Comparison of ENCODE assay signal across 8 cellular contexts in the genomic region with DNA sequence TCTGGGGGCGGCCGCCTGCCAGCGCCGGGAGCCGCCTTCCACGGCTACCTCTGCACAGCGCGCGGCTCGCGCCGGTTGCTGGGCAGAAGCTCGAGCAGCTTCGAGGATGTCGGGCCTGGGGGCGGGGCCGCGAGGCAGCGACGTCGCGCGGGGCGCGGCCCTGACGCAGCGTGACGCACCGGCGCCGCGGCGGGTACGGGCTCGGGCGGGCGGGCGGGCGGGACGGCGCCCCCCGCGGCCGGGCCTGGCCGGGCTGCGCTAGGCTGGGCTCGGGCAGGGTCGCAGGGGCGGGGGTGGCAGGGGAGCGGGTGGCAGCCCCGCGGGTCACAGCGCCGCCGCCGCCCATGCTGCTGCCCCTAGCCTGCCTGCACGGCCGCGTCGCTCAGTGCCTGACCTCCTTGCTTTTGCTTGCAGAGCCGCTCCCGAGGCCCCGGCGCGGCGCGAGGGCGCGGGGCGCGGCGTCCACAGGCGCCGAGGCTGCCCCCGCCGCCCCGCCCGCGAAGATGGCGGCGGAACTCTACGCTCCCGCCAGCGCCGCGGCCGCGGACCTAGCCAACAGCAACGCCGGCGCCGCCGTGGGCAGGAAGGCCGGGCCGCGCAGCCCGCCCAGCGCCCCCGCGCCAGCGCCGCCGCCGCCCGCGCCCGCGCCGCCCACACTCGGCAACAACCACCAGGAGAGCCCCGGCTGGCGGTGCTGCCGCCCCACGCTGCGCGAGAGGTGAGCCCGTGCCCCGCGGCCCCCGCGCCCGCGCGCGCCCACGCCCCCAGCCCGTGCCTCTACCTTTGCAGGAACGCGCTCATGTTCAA. TPM values are rescaled to one million over a fixed set of nuclear protein-coding genes. Genes with fewer than 3 reads are reported as not detected.
A peak's percentile ranks its signal among the peaks of the same experiment; 100 is the strongest.
DNase-seq lines count a peak whose midpoint lies in the region; ATAC-seq and TF ChIP-seq lines count a peak whose summit lies in the region.

A gene (plus strand): TSS at position 166 of the 807 bp plus-strand sequence. CDS start 179 bp downstream, at position 345.

- H3K79me2 ChIP-seq in OCI-LY1 (ENCODE audit: insufficient read depth, low read length), result no peaks in the 10 kb centered on the region

- peak within 1 kb of the TSS; percentile 75 to 96 (median 84) for H3K27ac Mint-ChIP-seq in CD8-positive, alpha-beta memory T cell

- DNase-seq in CD8-positive, alpha-beta memory T cell, result peak; percentile 83 to 90 (median 87)
- peak; percentile 91 for DNase-seq in activated T-cell treated with anti-CD3 and anti-CD28 coated beads for 48 hours (ENCODE audit: low read depth)
- peak; percentile 59 for DNase-seq in stimulated activated CD8-positive, alpha-beta memory T cell treated with anti-CD3 and anti-CD28 coated beads, Interleukin-7, amount 100 ng/mL, for 24 hours (ENCODE audit: low read depth)

- no peaks in the 10 kb centered on the region for H3K9me2 ChIP-seq in OCI-LY1 (ENCODE audit: low read depth, low read length)

- H3K4me2 ChIP-seq in OCI-LY1 (ENCODE audit: low read length), result peak within 1 kb of the TSS; percentile 96

- H3K9ac ChIP-seq in OCI-LY1 (ENCODE audit: low read length) (peak within 1 kb of the TSS; percentile 78), muscle layer of colon (ENCODE audit: low read length) (no peak within 1 kb of the TSS)

- no peaks in the 10 kb centered on the region for H3K36me3 ChIP-seq in CD8-positive, alpha-beta memory T cell (ENCODE audit: insufficient read depth, low read length)
- peaks cover 21% of the 10 kb centered on the region for H3K36me3 ChIP-seq in OCI-LY1 (ENCODE audit: insufficient read depth, low read length)
- peaks cover 8 to 38% of the 10 kb centered on the region in 2 donors for H3K36me3 ChIP-seq in esophagus (ENCODE audit: control insufficient read depth in 2 of 2, insufficient read depth in 2 of 2, low read length in 1 of 2)
- H3K36me3 ChIP-seq in muscle layer of colon (ENCODE audit: insufficient read depth, low read length), result peaks cover 41% of the 10 kb centered on the region

- H3K27me3 Mint-ChIP-seq in CD8-positive, alpha-beta memory T cell, result no peaks in the 10 kb centered on the region

- peaks cover 18 to 46% (median 45%) of the 10 kb centered on the region in 3 donors for H3K4me1 Mint-ChIP-seq in CD8-positive, alpha-beta memory T cell

- CTCF ChIA-PET in CD8-positive, alpha-beta memory T cell (lab: Charles Lee), result interaction anchor here (0.9 to 1.7 kb wide), 6 partner anchors 8 to 158 kb away, joined by 3 to 11 read pairs (median 4); a partner anchor contains a TSS

- peak within 1 kb of the TSS; percentile 82 for H3K4me3 ChIP-seq in CD8-positive, alpha-beta memory T cell (ENCODE audit: low read length)
- H3K4me3 ChIP-seq in OCI-LY1 (ENCODE audit: low read depth, low read length, poor library complexity, severe bottlenecking), result peak within 1 kb of the TSS; percentile 69
- H3K4me3 ChIP-seq in esophagus (ENCODE audit: low read depth in 1 of 2, low read length in 2 of 2), result peak within 1 kb of the TSS; percentile 72 to 83
- H3K4me3 ChIP-seq in muscle layer of colon (ENCODE audit: low read depth in 1 of 2, low read length in 2 of 2), result peak within 1 kb of the TSS; percentile 65 to 74

- H3F3A ChIP-seq in OCI-LY1 (ENCODE audit: insufficient read depth, low read length), result no peaks in the 10 kb centered on the region

- H3K4me3 Mint-ChIP-seq in CD8-positive, alpha-beta memory T cell, result peak within 1 kb of the TSS; percentile 76 to 90 (median 79)

- peaks cover 0 to 51% (median 2%) of the 10 kb centered on the region in 3 donors for H3K36me3 Mint-ChIP-seq in CD8-positive, alpha-beta memory T cell

- WGBS in esophagus, 2 donors, result 1 to 15% methylated on average over 66 to 129 of the region's 129 CpGs

- ATAC-seq in GM19438 (IDR thresholded peaks at IDR 0.05; ENCODE audit: low read depth, unreplicated experiment) (peak; percentile 77), HG03571 (IDR thresholded peaks at IDR 0.05; ENCODE audit: unreplicated experiment) (peak; percentile 83)

- H3K9me3 ChIP-seq in CD8-positive, alpha-beta memory T cell (ENCODE audit: low read length), result no peaks in the 10 kb centered on the region
- H3K9me3 ChIP-seq in OCI-LY1 (ENCODE audit: low read length) (no peaks in the 10 kb centered on the region), esophagus (ENCODE audit: control insufficient read depth in 2 of 2, insufficient read depth in 1 of 2, low read depth in 1 of 2, low read length in 1 of 2) (no peaks in the 10 kb centered on the region), muscle layer of colon (ENCODE audit: low read length) (no peaks in the 10 kb centered on the region)

- no peaks in the 10 kb centered on the region for H3K27me3 ChIP-seq in CD8-positive, alpha-beta memory T cell (ENCODE audit: insufficient read depth, low read length, poor library complexity, severe bottlenecking)
- H3K27me3 ChIP-seq in OCI-LY1 (ENCODE audit: insufficient read depth, low read length) (no peaks in the 10 kb centered on the region), esophagus (ENCODE audit: control insufficient read depth in 1 of 2, insufficient read depth in 2 of 2, low read length in 2 of 2) (no peaks in the 10 kb centered on the region), muscle layer of colon (ENCODE audit: control insufficient read depth in 1 of 2, insufficient read depth in 2 of 2, low read length in 2 of 2) (no peaks in the 10 kb centered on the region)

- H3K4me1 ChIP-seq in CD8-positive, alpha-beta memory T cell (ENCODE audit: insufficient read depth, low read length), result peaks cover 17% of the 10 kb centered on the region
- H3K4me1 ChIP-seq in OCI-LY1 (ENCODE audit: insufficient read depth, low read length, severe bottlenecking) (peaks cover 11% of the 10 kb centered on the region), esophagus (ENCODE audit: control insufficient read depth in 2 of 2, insufficient read depth in 2 of 2, low read length in 1 of 2) (peaks cover 11% of the 10 kb centered on the region in 2 donors), muscle layer of colon (ENCODE audit: insufficient read depth, low read length) (peaks cover 10% of the 10 kb centered on the region)

- peak within 1 kb of the TSS; percentile 51 for H3K27ac ChIP-seq in CD8-positive, alpha-beta memory T cell (ENCODE audit: low read depth, low read length)
- H3K27ac ChIP-seq in OCI-LY1 (ENCODE audit: low read depth, low read length, poor library complexity, severe bottlenecking) (no peak within 1 kb of the TSS), esophagus (ENCODE audit: low read depth in 2 of 2, low read length in 1 of 2) (peak within 1 kb of the TSS; percentile 94 to 97), muscle layer of colon (ENCODE audit: low read depth, low read length) (peak within 1 kb of the TSS; percentile 57)

- no peak within 1 kb of the TSS for H2AFZ ChIP-seq in OCI-LY1 (ENCODE audit: low read length)

- no peaks in the 10 kb centered on the region for H3K9me3 Mint-ChIP-seq in CD8-positive, alpha-beta memory T cell

- POLR2A ChIA-PET in CD8-positive, alpha-beta memory T cell (lab: Charles Lee), result interaction anchor here (0.8 to 2.0 kb wide), 4 partner anchors 52 to 496 kb away, joined by 3 to 15 read pairs (median 6); a partner anchor contains a TSS

- H4K20me1 ChIP-seq in OCI-LY1 (ENCODE audit: insufficient read depth, low read length), result no peaks in the 10 kb centered on the region; the same call in 1 of the 2 replicates

- TF ChIP-seq CTCF in OCI-LY1 (IDR thresholded peaks at IDR 0.05; ENCODE audit: low read length), result no peak

RNA-seq across cellular contexts. Expression of the gene that starts here (rescaled TPM):
- 10 to 100 TPM; 54.1 to 55.0 TPM for total RNA-seq in CD8-positive, alpha-beta memory T cell
- 16.2 TPM for polyA plus RNA-seq in CD8-positive, alpha-beta memory T cell
- polyA plus RNA-seq in esophagus, result 10 to 100 TPM; 47.5 to 49.8 TPM
